8 cellular contexts compared by ENCODE assay signal in genomic region chr15:76338555-76339301, GRCh38. TPM values are rescaled to one million over a fixed set of nuclear protein-coding genes. Genes with fewer than 3 reads are reported as not detected.
DNase-seq lines count a peak whose midpoint lies in the region.
"Had no signal": no experiment of that assay in that cellular context is flagged by ENCODE, and none has a peak within 500 bp of the region (broad histone marks: within the 10 kb centered on the region; RNA-seq: fewer than 3 reads in every experiment).

No MANE protein-coding gene starts in this region.

- H3K36me3 ChIP-seq in ES-I3 (ENCODE audit: insufficient read depth, low read length): no peaks in the 10 kb centered on the region
- H3K36me3 ChIP-seq in HUES64 (ENCODE audit: insufficient read depth, low read length): no peaks in the 10 kb centered on the region
- no peaks in the 10 kb centered on the region for H3K36me3 ChIP-seq in trophoblast cell (ENCODE audit: control insufficient read depth in 1 of 2, insufficient read depth in 2 of 2, low read length in 2 of 2)

- H3K4me2 ChIP-seq in trophoblast cell (ENCODE audit: low read length): peak overlapping the region; percentile 61

- no peaks in the 10 kb centered on the region for H3K79me1 ChIP-seq in trophoblast cell (ENCODE audit: low read length)

- H3K14ac ChIP-seq in trophoblast cell (ENCODE audit: low read length): no peak overlapping the region

- H2AFZ ChIP-seq in trophoblast cell (ENCODE audit: insufficient read depth, low read length, poor library complexity): no peak overlapping the region

- no peak overlapping the region for H4K8ac ChIP-seq in trophoblast cell (ENCODE audit: low read depth, low read length)

- H3K4me3 ChIP-seq in HUES64 (ENCODE audit: low read length) (peak overlapping the region; percentile 29), trophoblast cell (ENCODE audit: low read depth, low read length) (no peak overlapping the region)

- 9% methylated on average over 16 of the region's 16 CpGs for WGBS in HUES64
- WGBS in trophoblast cell (ENCODE audit: extremely low coverage, insufficient coverage, insufficient read length): no CpG with 5 or more reads among the region's 16 CpGs

- no peak overlapping the region for H2BK5ac ChIP-seq in trophoblast cell (ENCODE audit: low read depth, low read length, poor library complexity)

- H3K4me1 Mint-ChIP-seq in dendritic cell treated with granulocyte-macrophage colony-stimulating factor and Interleukin-4, amounts not matched to agents 40 ng/mL and 50 ng/mL, for 4 days (ENCODE audit: low read depth): peaks cover 82% of the 10 kb centered on the region

- peaks cover 75% of the 10 kb centered on the region for H3K27me3 Mint-ChIP-seq in dendritic cell treated with granulocyte-macrophage colony-stimulating factor and Interleukin-4, amounts not matched to agents 40 ng/mL and 50 ng/mL, for 4 days

- no peak overlapping the region for H4K12ac ChIP-seq in trophoblast cell (ENCODE audit: low read depth, low read length)

- H2BK12ac ChIP-seq in trophoblast cell (ENCODE audit: low read length): no peak overlapping the region

- H2AK5ac ChIP-seq in trophoblast cell (ENCODE audit: low read length): no peak overlapping the region

- H3K27ac Mint-ChIP-seq in dendritic cell treated with granulocyte-macrophage colony-stimulating factor and Interleukin-4, amounts not matched to agents 40 ng/mL and 50 ng/mL, for 4 days: peak overlapping the region; percentile 65

- peak overlapping the region; percentile 79 for H3K23ac ChIP-seq in trophoblast cell (ENCODE audit: low read length)

- no peak overlapping the region for H4K91ac ChIP-seq in trophoblast cell (ENCODE audit: low read depth, low read length)

- H2BK120ac ChIP-seq in trophoblast cell (ENCODE audit: insufficient read depth, low read length, poor library complexity): no peak overlapping the region

- no peaks in the 10 kb centered on the region for H3K9me3 Mint-ChIP-seq in dendritic cell treated with granulocyte-macrophage colony-stimulating factor and Interleukin-4, amounts not matched to agents 40 ng/mL and 50 ng/mL, for 4 days

- H3K18ac ChIP-seq in trophoblast cell (ENCODE audit: low read length): no peak overlapping the region

- no peak overlapping the region for H3K27ac ChIP-seq in HUES64 (ENCODE audit: low read depth, low read length)
- H3K27ac ChIP-seq in trophoblast cell (ENCODE audit: low read depth, low read length): no peak overlapping the region

- no peaks in the 10 kb centered on the region for H3K79me2 ChIP-seq in trophoblast cell (ENCODE audit: control insufficient read depth, insufficient read depth, low read length, poor library complexity)

- H3K27me3 ChIP-seq in HUES64 (ENCODE audit: insufficient read depth, low read length): peaks cover 98% of the 10 kb centered on the region
- peaks cover 85% of the 10 kb centered on the region for H3K27me3 ChIP-seq in trophoblast cell (ENCODE audit: insufficient read depth, low read length)

- no peak overlapping the region for H3K4ac ChIP-seq in trophoblast cell (ENCODE audit: low read depth, low read length)

- H3K9ac ChIP-seq in ES-I3 (ENCODE audit: low read depth, low read length): peak overlapping the region; percentile 49; the same call in 1 of the 2 replicates
- H3K9ac ChIP-seq in HUES64 (ENCODE audit: low read depth, low read length): no peak overlapping the region
- no peak overlapping the region for H3K9ac ChIP-seq in trophoblast cell (ENCODE audit: low read length)

- peaks cover 28% of the 10 kb centered on the region for H3K36me3 Mint-ChIP-seq in dendritic cell treated with granulocyte-macrophage colony-stimulating factor and Interleukin-4, amounts not matched to agents 40 ng/mL and 50 ng/mL, for 4 days (ENCODE audit: low read depth)

- intact Hi-C loops in dendritic cell treated with granulocyte-macrophage colony-stimulating factor and Interleukin-4, amounts not matched to agents 40 ng/mL and 50 ng/mL, for 4 days (cut with micrococcal nuclease): loop anchor here (5.0 kb wide), 1 partner anchor 46 kb away; no protein-coding TSS in a partner anchor

- peak overlapping the region; percentile 80 for H3K4me3 Mint-ChIP-seq in dendritic cell treated with granulocyte-macrophage colony-stimulating factor and Interleukin-4, amounts not matched to agents 40 ng/mL and 50 ng/mL, for 4 days

- H3K9me3 ChIP-seq in ES-I3 (ENCODE audit: control insufficient read depth, insufficient read depth, low read length) (no peaks in the 10 kb centered on the region), HUES64 (ENCODE audit: insufficient read depth, low read depth, low read length) (0 out of 2 replicates have a peak, but pooled peaks cover 3% of the 10 kb centered on the region), trophoblast cell (ENCODE audit: insufficient read depth, low read depth, low read length) (peaks cover 12% of the 10 kb centered on the region)

- DNase-seq in trophoblast cell (no peak), NOMO-1 treated with dmso at 0.1 percent for 144 hours (lab: John Stamatoyannopoulos, UW; ENCODE audit: unreplicated experiment) (no peak), NCI-H226 (no peak), midbrain (lab: John Stamatoyannopoulos, UW) (no peak)
- DNase-seq: NCI-H446 had no signal

- H3K4me1 ChIP-seq in ES-I3 (ENCODE audit: insufficient read depth, low read length): peaks cover 9% of the 10 kb centered on the region; the same call in 1 of the 2 replicates
- H3K4me1 ChIP-seq in HUES64 (ENCODE audit: insufficient read depth, low read length): peaks cover 6% of the 10 kb centered on the region; the same call in 1 of the 2 replicates
- peaks cover 31 to 41% of the 10 kb centered on the region in 2 experiments for H3K4me1 ChIP-seq in trophoblast cell (ENCODE audit: control insufficient read depth in 1 of 2, insufficient read depth in 2 of 2, low read length in 2 of 2)

RNA-seq across cellular contexts. Expression of gene ISL2, which starts 2.2 kb away (rescaled TPM):
- polyA plus RNA-seq in HUES64 (2013, experiment 1 of 2): not detected
- not detected for polyA plus RNA-seq in HUES64 (2013, experiment 2 of 2)
- polyA plus RNA-seq in trophoblast cell (2013): 0.19 and 0.29 TPM in 2 replicates

RNA-seq across cellular contexts. Expression of gene ETFA, which starts 27.5 kb away (rescaled TPM):
- polyA plus RNA-seq in HUES64 (2013, experiment 1 of 2): 61.9 TPM
- 61.7 TPM for polyA plus RNA-seq in HUES64 (2013, experiment 2 of 2)
- polyA plus RNA-seq in trophoblast cell (2013): 82.1 and 86.6 TPM in 2 replicates
